In the genomic region with DNA sequence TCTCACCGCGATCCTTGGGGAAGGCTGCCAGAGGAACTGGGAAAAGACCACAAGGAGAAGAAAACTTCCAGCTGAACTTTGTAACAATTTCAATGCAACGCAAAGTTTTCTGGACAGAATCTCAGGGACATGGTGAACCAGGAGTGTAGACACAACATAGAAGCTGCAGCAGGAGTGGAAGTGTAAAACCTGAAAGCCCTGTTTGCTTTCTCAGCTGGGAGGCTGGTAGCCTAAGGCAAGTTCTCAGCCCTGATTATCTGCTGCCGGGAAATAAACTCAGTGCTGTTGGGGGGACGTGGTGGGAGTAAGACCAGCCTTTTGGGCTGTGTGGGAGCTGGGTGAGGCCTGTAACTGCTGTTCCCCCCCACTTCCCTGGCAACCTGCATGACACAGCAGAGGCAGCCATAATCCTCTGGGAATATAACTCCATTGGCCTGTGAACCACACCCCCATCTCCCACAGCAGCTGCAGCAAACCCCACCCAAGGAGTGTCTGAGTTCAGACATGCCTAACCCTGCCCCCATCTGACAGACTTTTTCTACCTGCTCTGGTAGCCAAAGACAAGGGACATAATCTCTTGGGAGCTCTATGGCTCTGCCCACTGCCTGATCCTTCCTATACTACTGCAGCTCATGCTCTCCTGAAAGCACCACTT, we compare ENCODE assay signal across 25 cellular contexts.
DNase-seq lines count a peak whose midpoint lies in the region; ATAC-seq, FAIRE-seq and TF ChIP-seq lines count a peak whose summit lies in the region.
"Had no signal": no experiment of that assay in that cellular context is flagged by ENCODE, and none has a peak within 500 bp of the region (broad histone marks: within the 10 kb centered on the region; RNA-seq: fewer than 3 reads in every experiment).

No MANE protein-coding gene starts in this region.

- H3K27me3 ChIP-seq in PC-9 (ENCODE audit: insufficient read depth, low read depth) (no peaks in the 10 kb centered on the region), foreskin keratinocyte (peaks cover 3% of the 10 kb centered on the region), small intestine (ENCODE audit: control insufficient read depth in 2 of 2, insufficient read depth in 2 of 2, low read length in 2 of 2) (no peaks in the 10 kb centered on the region)
- H3K27me3 ChIP-seq: left lung, neutrophil, thyroid gland had no signal

- H3K9me3 ChIP-seq in PC-9 (ENCODE audit: insufficient read depth, low read depth) (peaks cover 7% of the 10 kb centered on the region; the same call in 1 of the 2 replicates), small intestine (ENCODE audit: control insufficient read depth, low read depth) (no peaks in the 10 kb centered on the region)
- H3K9me3 ChIP-seq: thyroid gland had no signal

- H3K4me3 ChIP-seq in PC-9 (no peak overlapping the region; the same call in 1 of the 2 replicates), small intestine (ENCODE audit: low read depth in 1 of 2, low read length in 2 of 2) (no peak overlapping the region)
- H3K4me3 ChIP-seq: left lung, thyroid gland had no signal

- no peak for FAIRE-seq in small intestine (lab: Jason Lieb, UNC)
- FAIRE-seq: HTR-8/SVneo had no signal

- no peaks in the 10 kb centered on the region for H3F3A ChIP-seq in PC-9 (ENCODE audit: insufficient read depth, low read depth)

- H3K27ac ChIP-seq in PC-9 (peak overlapping the region; percentile 43), foreskin keratinocyte (no peak overlapping the region), small intestine (ENCODE audit: low read depth in 1 of 2, low read length in 1 of 2) (no peak overlapping the region)
- H3K27ac ChIP-seq: 22Rv1, KMS-11, left lung, neutrophil, thyroid gland had no signal

- H2AFZ ChIP-seq in PC-9: peak overlapping the region; percentile 56; the same call in 1 of the 2 replicates

- no peaks in the 10 kb centered on the region for H3K9me2 ChIP-seq in PC-9 (ENCODE audit: insufficient read depth)

- 79 to 84% (median 82%) methylated on average over 5 of the region's 5 CpGs for WGBS in small intestine, 3 donors

- TF ChIP-seq CTCF in PC-9 (conservative IDR thresholded peaks at IDR 0.05) (no peak), foreskin keratinocyte (conservative IDR thresholded peaks at IDR 0.05) (no peak)

- POLR2A ChIA-PET in PC-9 (lab: Charles Lee; ENCODE audit: unreplicated experiment): no interaction called here

- no peaks in the 10 kb centered on the region for H3K36me3 ChIP-seq in PC-9 (ENCODE audit: low read depth)
- no peaks in the 10 kb centered on the region for H3K36me3 ChIP-seq in small intestine (ENCODE audit: control insufficient read depth in 2 of 2, insufficient read depth in 2 of 2, low read length in 2 of 2)
- H3K36me3 ChIP-seq: left lung, neutrophil, thyroid gland had no signal

- DNase-seq in NCI-H1417 (lab: John Stamatoyannopoulos, UW): peak in 2 of 3 experiments; percentile 2 to 48
- DNase-seq in NCI-H1417 treated with DMSO at 0.1 percent for 48 hours (lab: John Stamatoyannopoulos, UW): no peak
- peak; percentile 19 to 46 for DNase-seq in PC-9
- peak in 1 of 2 donors; percentile 49 for DNase-seq in foreskin keratinocyte
- peak; percentile 18 for DNase-seq in small intestine
- DNase-seq in A172 (ENCODE audit: low spot score): no peak
- no peak for DNase-seq in Ammon's horn (ENCODE audit: low spot score)
- no peak for DNase-seq in D341Med (ENCODE audit: low spot score)
- DNase-seq: activated CD4-positive, alpha-beta T cell treated with anti-CD3 and anti-CD28 coated beads for 1 hour; activated CD8-positive, alpha-beta memory T cell treated with anti-CD3 and anti-CD28 coated beads for 24 hours; activated naive CD4-positive, alpha-beta T cell treated with Interleukin-2 at 50 U/mL for 16 hours; activated T-cell treated with anti-CD3 and anti-CD28 coated beads, Interleukin-2, amount 50 U/mL, for 24 hours; amniotic stem cell; COR-L47; DND-41; left lung; NCI-H1105 treated with DMSO at 0.1 percent for 48 hours; Right ventricle myocardium superior; stimulated activated CD4-positive, alpha-beta T cell treated with anti-CD3 and anti-CD28 coated beads, Interleukin-4, amount 100 ng/mL, for 24 hours; stimulated activated naive CD4-positive, alpha-beta T cell treated with Interleukin-2 at 50 U/mL for 16 hours; thyroid gland had no signal

- no peaks in the 10 kb centered on the region for H4K20me1 ChIP-seq in PC-9 (ENCODE audit: insufficient read depth)

- no peaks in the 10 kb centered on the region for H3K79me2 ChIP-seq in PC-9 (ENCODE audit: low read depth)

- CTCF ChIA-PET in PC-9 (lab: Charles Lee): no interaction called here

- no TSS peak for BruUV-seq in PC-9 (replicated peaks; lab: Mats Ljungman, UMichigan)

- H3K4me1 ChIP-seq in PC-9 (replicated peaks; ENCODE audit: insufficient read depth): peaks cover 16% of the 10 kb centered on the region
- H3K4me1 ChIP-seq in foreskin keratinocyte: no peaks in the 10 kb centered on the region
- no peaks in the 10 kb centered on the region for H3K4me1 ChIP-seq in small intestine (ENCODE audit: control insufficient read depth in 2 of 2, insufficient read depth in 1 of 2, low read depth in 1 of 2, low read length in 1 of 2)
- H3K4me1 ChIP-seq: left lung, thyroid gland had no signal

- peak overlapping the region; percentile 67 for H3K4me2 ChIP-seq in PC-9
- H3K4me2 ChIP-seq: KMS-11 had no signal

- intact Hi-C loops in PC-9 (cut with micrococcal nuclease; ENCODE audit: unreplicated experiment): no loop called here

- peak; percentile 53 for ATAC-seq in foreskin keratinocyte
- ATAC-seq: left lung had no signal

Comparison
In these comparisons a context has a peak if more than half of its experiments do, and no peak if none do; other contexts are left out.
1. DNase-seq: peak in NCI-H1417 (2 of 3), PC-9 (2 of 2) and small intestine (single experiment); none in NCI-H1417 treated with DMSO at 0.1 percent for 48 hours (single experiment), A172 (single experiment), Ammon's horn (single experiment) and D341Med (single experiment).